Comparison of ENCODE assay signal across 18 cellular contexts in genomic region chr6:134840086-134840485, GRCh38.
DNase-seq lines count a peak whose midpoint lies in the region; ATAC-seq lines count a peak whose summit lies in the region.
"Had no signal": no experiment of that assay in that cellular context is flagged by ENCODE, and none has a peak within 500 bp of the region (broad histone marks: within the 10 kb centered on the region; RNA-seq: fewer than 3 reads in every experiment).

No MANE protein-coding gene starts in this region.

- DNase-seq in mucosa of gallbladder (ENCODE audit: low spot score) (peak; percentile 50), posterior vena cava (ENCODE audit: low spot score) (no peak), putamen (ENCODE audit: low spot score) (no peak), nucleus accumbens (lab: John Stamatoyannopoulos, UW) (no peak)
- DNase-seq in activated naive CD4-positive, alpha-beta T cell treated with Interleukin-2 at 50 U/mL for 16 hours: no peak
- DNase-seq: activated gamma-delta T cell treated with Interleukin-2 at 50 U/mL for 16 hours; BE2C; DMS79; hippocampal formation; KG1; left cardiac atrium; NCI-H1105 treated with DMSO at 0.1 percent for 48 hours; NCI-H345; stimulated activated CD4-positive, alpha-beta T cell treated with anti-CD3 and anti-CD28 coated beads, Interleukin-15, amount 100 ng/mL, for 24 hours; WERI-Rb-1 had no signal

- intact Hi-C loops in posterior vena cava (cut with DNase I): no loop called here

- ATAC-seq in GM18907 (IDR thresholded peaks at IDR 0.05; ENCODE audit: unreplicated experiment): peak; percentile 96
- peak; percentile 69 for ATAC-seq in GM21786 (IDR thresholded peaks at IDR 0.05; ENCODE audit: unreplicated experiment)
- peak; percentile 80 for ATAC-seq in HG03342 (IDR thresholded peaks at IDR 0.05; ENCODE audit: unreplicated experiment)
- ATAC-seq: left cardiac atrium had no signal
